Comparison of ENCODE assay signal across 11 cellular contexts in the genomic region with DNA sequence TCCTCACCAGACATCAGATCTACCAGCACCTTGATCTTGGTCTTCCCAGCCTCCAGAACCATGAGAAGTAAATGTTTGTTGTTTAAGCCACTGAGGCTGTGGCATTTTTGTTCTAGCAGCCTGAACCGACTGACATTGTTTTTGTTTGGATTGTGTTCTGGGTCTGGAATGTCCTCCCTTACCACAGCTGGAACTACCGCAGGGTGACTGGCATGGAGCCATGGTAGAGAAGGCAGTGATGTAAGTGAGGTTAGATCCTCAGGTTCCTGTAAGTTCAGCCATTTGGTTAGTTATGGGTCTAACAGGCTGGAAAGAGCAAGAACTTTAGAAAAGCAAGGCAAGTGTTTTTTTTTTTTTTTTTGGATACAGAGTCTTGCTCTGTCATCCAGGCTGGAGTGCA.
A peak's percentile ranks its signal among the peaks of the same experiment; 100 is the strongest.
DNase-seq lines count a peak whose midpoint lies in the region; ATAC-seq and TF ChIP-seq lines count a peak whose summit lies in the region.
"Had no signal": no experiment of that assay in that cellular context is flagged by ENCODE, and none has a peak within 500 bp of the region (broad histone marks: within the 10 kb centered on the region; RNA-seq: fewer than 3 reads in every experiment).

No MANE protein-coding gene starts in this region.

- H3K9me3 Mint-ChIP-seq in activated T-cell treated with anti-CD3 and anti-CD28 coated beads, Interleukin-2, amount 50 U/mL, for 4 hours = no peaks in the 10 kb centered on the region
- H3K9me3 Mint-ChIP-seq: activated naive CD4-positive, alpha-beta T cell treated with anti-CD3 and anti-CD28 coated beads, Interleukin-2, amount 50 U/mL, for 24 hours had no signal

- H3K27me3 ChIP-seq in SJSA1 (replicated peaks) = no peaks in the 10 kb centered on the region
- H3K27me3 ChIP-seq: upper lobe of left lung had no signal

- H3K4me1 Mint-ChIP-seq in activated T-cell treated with anti-CD3 and anti-CD28 coated beads, Interleukin-2, amount 50 U/mL, for 4 hours (ENCODE audit: low read depth) = no peaks in the 10 kb centered on the region
- H3K4me1 Mint-ChIP-seq: activated naive CD4-positive, alpha-beta T cell treated with anti-CD3 and anti-CD28 coated beads, Interleukin-2, amount 50 U/mL, for 24 hours had no signal

- H3K4me3 Mint-ChIP-seq in activated T-cell treated with anti-CD3 and anti-CD28 coated beads, Interleukin-2, amount 50 U/mL, for 4 hours = no peak overlapping the region
- H3K4me3 Mint-ChIP-seq: activated naive CD4-positive, alpha-beta T cell treated with anti-CD3 and anti-CD28 coated beads, Interleukin-2, amount 50 U/mL, for 24 hours had no signal

- H3K4me3 ChIP-seq in AG09309 (ENCODE audit: control insufficient read depth, low read depth, low read length) (no peak overlapping the region), SJSA1 (no peak overlapping the region)
- H3K4me3 ChIP-seq: upper lobe of left lung had no signal

- H3K9me3 ChIP-seq in SJSA1 (replicated peaks) = no peaks in the 10 kb centered on the region
- H3K9me3 ChIP-seq: upper lobe of left lung had no signal

- H3K36me3 Mint-ChIP-seq in activated T-cell treated with anti-CD3 and anti-CD28 coated beads, Interleukin-2, amount 50 U/mL, for 4 hours (ENCODE audit: insufficient read depth) = peaks cover 3% of the 10 kb centered on the region
- H3K36me3 Mint-ChIP-seq: activated naive CD4-positive, alpha-beta T cell treated with anti-CD3 and anti-CD28 coated beads, Interleukin-2, amount 50 U/mL, for 24 hours had no signal

- H3K27ac ChIP-seq in SJSA1 = no peak overlapping the region
- H3K27ac ChIP-seq: upper lobe of left lung had no signal

- H3K36me3 ChIP-seq in SJSA1 = no peaks in the 10 kb centered on the region
- H3K36me3 ChIP-seq: upper lobe of left lung had no signal

- no peaks in the 10 kb centered on the region for H3K27me3 Mint-ChIP-seq in activated T-cell treated with anti-CD3 and anti-CD28 coated beads, Interleukin-2, amount 50 U/mL, for 4 hours (ENCODE audit: low read depth)
- H3K27me3 Mint-ChIP-seq: activated naive CD4-positive, alpha-beta T cell treated with anti-CD3 and anti-CD28 coated beads, Interleukin-2, amount 50 U/mL, for 24 hours had no signal

- no peak for TF ChIP-seq CTCF in AG09309 (IDR thresholded peaks at IDR 0.05; ENCODE audit: control insufficient read depth, insufficient read depth, low read depth, low read length, missing control alignments)

- no peak for ATAC-seq in activated T-cell treated with anti-CD3 and anti-CD28 coated beads, Interleukin-2, amount 50 U/mL, for 4 hours

- peak; percentile 77 for DNase-seq in AG09309 (ENCODE audit: low read depth)
- DNase-seq in SJSA1 (ENCODE audit: low read depth in 1 of 2, low spot score in 2 of 2) = peak; percentile 32 to 52
- DNase-seq in fibroblast of peridontal ligament (ENCODE audit: extremely low read depth) = peak; percentile 82
- peak; percentile 89 for DNase-seq in non-pigmented ciliary epithelial cell (ENCODE audit: low read depth)
- DNase-seq in stimulated activated CD4-positive, alpha-beta T cell treated with anti-CD3 and anti-CD28 coated beads, Interleukin-2, amount 100 ng/mL, for 24 hours = no peak
- no peak for DNase-seq in activated CD4-positive, CD25-positive, alpha-beta regulatory T cell (lab: John Stamatoyannopoulos, UW)
- DNase-seq in NK-92 (lab: John Stamatoyannopoulos, UW; ENCODE audit: unreplicated experiment) = no peak
- DNase-seq in activated T-cell treated with anti-CD3 and anti-CD28 coated beads, Interleukin-2, amount 50 U/mL, for 4 hours = no peak
- DNase-seq: kidney, upper lobe of left lung had no signal

- no peaks in the 10 kb centered on the region; the same call in 1 of the 2 replicates for H3K4me1 ChIP-seq in SJSA1 (replicated peaks)

Comparison
In these comparisons a context has a peak if more than half of its experiments do, and no peak if none do; other contexts are left out.
1. DNase-seq: peak in AG09309 (single experiment), SJSA1 (2 of 2), fibroblast of peridontal ligament (single experiment) and non-pigmented ciliary epithelial cell (single experiment); none in stimulated activated CD4-positive, alpha-beta T cell treated with anti-CD3 and anti-CD28 coated beads, Interleukin-2, amount 100 ng/mL, for 24 hours (0 of 2), activated CD4-positive, CD25-positive, alpha-beta regulatory T cell (0 of 4), NK-92 (single experiment) and activated T-cell treated with anti-CD3 and anti-CD28 coated beads, Interleukin-2, amount 50 U/mL, for 4 hours (single experiment).